23 cellular contexts compared by ENCODE assay signal in the genomic region with DNA sequence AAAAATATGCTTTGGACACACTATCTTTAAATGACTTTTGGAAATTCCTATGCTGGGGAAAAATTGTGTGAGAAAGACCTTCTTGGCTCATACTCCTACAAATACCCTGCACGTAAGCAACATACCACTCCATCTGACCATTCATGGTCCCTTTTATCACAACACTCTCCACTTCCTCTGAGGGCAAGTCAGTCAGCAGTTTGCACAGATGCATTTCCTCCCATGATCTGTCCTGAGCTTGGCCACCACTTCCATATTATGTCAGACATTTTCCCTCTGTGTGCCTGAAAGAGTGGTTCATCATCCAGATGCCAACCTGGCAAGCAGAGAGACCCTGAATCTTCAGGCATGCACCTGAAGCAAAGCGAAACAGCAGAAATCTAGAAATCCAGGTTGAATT. TPM values are rescaled to one million over a fixed set of nuclear protein-coding genes. Genes with fewer than 3 reads are reported as not detected.
DNase-seq lines count a peak whose midpoint lies in the region; ATAC-seq lines count a peak whose summit lies in the region.
"Had no signal": no experiment of that assay in that cellular context is flagged by ENCODE, and none has a peak within 500 bp of the region (broad histone marks: within the 10 kb centered on the region; RNA-seq: fewer than 3 reads in every experiment).

No MANE protein-coding gene starts in this region.

- H2BK120ac ChIP-seq in mesenchymal stem cell (ENCODE audit: low read depth, low read length): no peak overlapping the region

- no peak overlapping the region for H3K14ac ChIP-seq in mesenchymal stem cell (ENCODE audit: low read length in 2 of 2)

- intact Hi-C loops in aorta (cut with DNase I) (no loop called here), posterior vena cava (cut with DNase I) (no loop called here)

- no peak overlapping the region for H2BK12ac ChIP-seq in mesenchymal stem cell (ENCODE audit: low read length in 2 of 2)

- no peak overlapping the region for H3K9ac ChIP-seq in BLaER1 treated with 17β-estradiol and CSF1 and Interleukin-3, amounts not matched to agents 10 nM and 100 nM
- no peak overlapping the region for H3K9ac ChIP-seq in mesenchymal stem cell (ENCODE audit: low read length)

- H3K23ac ChIP-seq in mesenchymal stem cell (ENCODE audit: low read length in 2 of 2): no peak overlapping the region

- peaks cover 0 to 80% (median 51%) of the 10 kb centered on the region in 10 experiments; a peak in 17 of 20 replicates for H3K4me1 ChIP-seq in BLaER1 treated with 17β-estradiol and CSF1 and Interleukin-3, amounts not matched to agents 10 nM and 100 nM
- H3K4me1 ChIP-seq in mesenchymal stem cell (ENCODE audit: control insufficient read depth, insufficient read depth, low read depth, low read length) (no peaks in the 10 kb centered on the region), aorta (ENCODE audit: control insufficient read depth in 1 of 2, insufficient read depth in 2 of 2, low read length in 2 of 2) (no peaks in the 10 kb centered on the region)

- H2AFZ ChIP-seq in mesenchymal stem cell (ENCODE audit: low read depth, low read length): no peak overlapping the region

- H3K9me3 ChIP-seq in BLaER1 treated with 17β-estradiol and CSF1 and Interleukin-3, amounts not matched to agents 10 nM and 100 nM (replicated peaks in 1 of 11): peaks cover 0 to 6% (median 0%) of the 10 kb centered on the region in 11 experiments; a peak in 1 of 22 replicates
- H3K9me3 ChIP-seq in mesenchymal stem cell (ENCODE audit: control insufficient read depth, low read length): no peaks in the 10 kb centered on the region
- H3K9me3 ChIP-seq in aorta (ENCODE audit: control insufficient read depth, low read length): no peaks in the 10 kb centered on the region
- H3K9me3 ChIP-seq: BE2C had no signal

- no peaks in the 10 kb centered on the region for H3K27me3 ChIP-seq in BLaER1 treated with 17β-estradiol and CSF1 and Interleukin-3, amounts not matched to agents 10 nM and 100 nM
- no peaks in the 10 kb centered on the region for H3K27me3 ChIP-seq in mesenchymal stem cell (ENCODE audit: control insufficient read depth in 1 of 2, insufficient read depth in 1 of 2, low read length in 2 of 2)
- no peaks in the 10 kb centered on the region for H3K27me3 ChIP-seq in aorta (ENCODE audit: control insufficient read depth in 1 of 2, insufficient read depth in 2 of 2, low read length in 1 of 2)
- H3K27me3 ChIP-seq: BE2C had no signal

- H2BK5ac ChIP-seq in mesenchymal stem cell (ENCODE audit: low read depth, low read length, poor library complexity, severe bottlenecking): no peak overlapping the region

- H4K20me1 ChIP-seq in BLaER1 treated with 17β-estradiol and CSF1 and Interleukin-3, amounts not matched to agents 10 nM and 100 nM: no peaks in the 10 kb centered on the region

- H3K27ac ChIP-seq in BLaER1 treated with 17β-estradiol and CSF1 and Interleukin-3, amounts not matched to agents 10 nM and 100 nM: no peak overlapping the region
- H3K27ac ChIP-seq in mesenchymal stem cell (ENCODE audit: low read length, poor library complexity, severe bottlenecking) (no peak overlapping the region), aorta (ENCODE audit: low read depth in 1 of 2, low read length in 2 of 2) (no peak overlapping the region)

- no peaks in the 10 kb centered on the region for H3K79me1 ChIP-seq in mesenchymal stem cell (replicated peaks; ENCODE audit: low read length, poor library complexity, severe bottlenecking)

- 89% methylated on average over 2 of the region's 2 CpGs for WGBS in mesenchymal stem cell
- 66 to 69% methylated on average over 2 of the region's 2 CpGs for WGBS in aorta, 2 donors

- ATAC-seq in aorta (ENCODE audit: low FRiP score): no peak

- DNase-seq in UCSD-AML1 (lab: John Stamatoyannopoulos, UW; ENCODE audit: unreplicated experiment): peak; percentile 12
- DNase-seq in mesenchymal stem cell: no peak
- no peak for DNase-seq in DMS53 treated with DMSO at 0.1 percent for 48 hours (lab: John Stamatoyannopoulos, UW; ENCODE audit: unreplicated experiment)
- DNase-seq in aorta: no peak
- DNase-seq in NCI-H748 treated with DMSO at 0.1 percent for 48 hours (lab: John Stamatoyannopoulos, UW): no peak
- DNase-seq in posterior vena cava (ENCODE audit: low spot score): no peak
- DNase-seq: 8988T; ACHN; BE2C; C1 segment of cervical spinal cord; CD4-positive, alpha-beta memory T cell; CD4-positive, CD25-positive, alpha-beta regulatory T cell; CD8-positive, alpha-beta memory T cell; COR-L47; DMS 273 treated with DMSO at 0.1 percent for 48 hours; DMS153; DMS53; DMS79 treated with DMSO at 0.1 percent for 48 hours; GF-D8 had no signal

- H2AK5ac ChIP-seq in mesenchymal stem cell (ENCODE audit: low read length, severe bottlenecking): no peak overlapping the region

- no peaks in the 10 kb centered on the region for H3K36me3 ChIP-seq in BLaER1 treated with 17β-estradiol and CSF1 and Interleukin-3, amounts not matched to agents 10 nM and 100 nM
- H3K36me3 ChIP-seq in mesenchymal stem cell (ENCODE audit: control insufficient read depth in 1 of 2, insufficient read depth in 2 of 2, low read depth in 1 of 2, low read length in 2 of 2) (no peaks in the 10 kb centered on the region), aorta (ENCODE audit: control insufficient read depth in 1 of 2, insufficient read depth in 2 of 2, low read length in 1 of 2) (no peaks in the 10 kb centered on the region)
- H3K36me3 ChIP-seq: BE2C had no signal

- H2BK15ac ChIP-seq in mesenchymal stem cell (ENCODE audit: low read depth, poor library complexity, severe bottlenecking): no peak overlapping the region

- no peak overlapping the region for H3K18ac ChIP-seq in mesenchymal stem cell (ENCODE audit: low read depth in 1 of 2, low read length in 2 of 2)

- no peak overlapping the region for H3K4ac ChIP-seq in mesenchymal stem cell (ENCODE audit: low read depth in 1 of 2, low read length in 2 of 2)

- H4K8ac ChIP-seq in mesenchymal stem cell (ENCODE audit: low read length): no peak overlapping the region

- H3K4me3 ChIP-seq in BLaER1 treated with 17β-estradiol and CSF1 and Interleukin-3, amounts not matched to agents 10 nM and 100 nM: no peak overlapping the region
- H3K4me3 ChIP-seq in mesenchymal stem cell (ENCODE audit: insufficient read depth in 1 of 2, low read depth in 1 of 2, low read length in 2 of 2) (no peak overlapping the region), aorta (ENCODE audit: low read length in 2 of 2) (no peak overlapping the region)

- peak overlapping the region in 10 of 11 experiments; percentile 9 to 84 (median 72); a peak in 14 of 22 replicates for H3K4me2 ChIP-seq in BLaER1 treated with 17β-estradiol and CSF1 and Interleukin-3, amounts not matched to agents 10 nM and 100 nM
- H3K4me2 ChIP-seq in mesenchymal stem cell (ENCODE audit: low read length, poor library complexity, severe bottlenecking): no peak overlapping the region

- peak overlapping the region; percentile 20 for H4K91ac ChIP-seq in mesenchymal stem cell (ENCODE audit: low read length)

RNA-seq across cellular contexts. Expression of a gene that starts 16.1 kb away (rescaled TPM):
- not detected for polyA plus RNA-seq in mesenchymal stem cell (2013, experiment 1 of 2)
- polyA plus RNA-seq in mesenchymal stem cell (2013, experiment 2 of 2): not detected
- total RNA-seq in aorta (under 1 TPM; 0.71 to 0.96 TPM), posterior vena cava (under 1 TPM in 1 of 2 donors, not detected in 1; 0.52 TPM)
- polyA plus RNA-seq in aorta: under 1 TPM; 0.13 to 0.38 TPM
- total RNA-seq: A673; CD4-positive, alpha-beta memory T cell; CD4-positive, CD25-positive, alpha-beta regulatory T cell; CD8-positive, alpha-beta memory T cell had no signal
- polyA plus RNA-seq: AG04450; CD14-positive monocyte; CD4-positive, alpha-beta memory T cell; CD4-positive, CD25-positive, alpha-beta regulatory T cell; CD8-positive, alpha-beta memory T cell had no signal
